ENCODE assay signal across 16 cellular contexts in genomic region chr2:46990231-46990588, GRCh38. TPM values are rescaled to one million over a fixed set of nuclear protein-coding genes. Genes with fewer than 3 reads are reported as not detected.
DNase-seq lines count a peak whose midpoint lies in the region; ATAC-seq, FAIRE-seq and TF ChIP-seq lines count a peak whose summit lies in the region.
"Had no signal": no experiment of that assay in that cellular context is flagged by ENCODE, and none has a peak within 500 bp of the region (broad histone marks: within the 10 kb centered on the region; RNA-seq: fewer than 3 reads in every experiment).

No MANE protein-coding gene starts in this region.

- H3K36me3 Mint-ChIP-seq in activated CD8-positive, alpha-beta T cell treated with anti-CD3 and anti-CD28 coated beads, Interleukin-2, amount 10 ng/mL, durations not matched to agents 7 days and 5 days (ENCODE audit: low read depth), result peaks cover 27% of the 10 kb centered on the region
- H3K36me3 Mint-ChIP-seq in activated CD8-positive, alpha-beta T cell treated with anti-CD3 and anti-CD28 coated beads for 36 hours (ENCODE audit: low read depth), result peaks cover 18% of the 10 kb centered on the region
- H3K36me3 Mint-ChIP-seq in dendritic cell treated with granulocyte-macrophage colony-stimulating factor and Interleukin-4, amounts not matched to agents 40 ng/mL and 50 ng/mL, for 4 days (ENCODE audit: low read depth), result peaks cover 100% of the 10 kb centered on the region
- H3K36me3 Mint-ChIP-seq in Calu3 (ENCODE audit: insufficient read depth, unreplicated experiment), result peaks cover 14% of the 10 kb centered on the region

- H3K4me1 Mint-ChIP-seq in activated CD8-positive, alpha-beta T cell treated with anti-CD3 and anti-CD28 coated beads, Interleukin-2, amount 10 ng/mL, durations not matched to agents 7 days and 5 days (ENCODE audit: low read depth), result peaks cover 20% of the 10 kb centered on the region
- H3K4me1 Mint-ChIP-seq in activated CD8-positive, alpha-beta T cell treated with anti-CD3 and anti-CD28 coated beads for 36 hours (ENCODE audit: low read depth), result peaks cover 19% of the 10 kb centered on the region
- peaks cover 58% of the 10 kb centered on the region for H3K4me1 Mint-ChIP-seq in dendritic cell treated with granulocyte-macrophage colony-stimulating factor and Interleukin-4, amounts not matched to agents 40 ng/mL and 50 ng/mL, for 4 days (ENCODE audit: low read depth)
- peaks cover 48% of the 10 kb centered on the region for H3K4me1 Mint-ChIP-seq in Calu3 (ENCODE audit: low read depth, unreplicated experiment)

- POLR2A ChIA-PET in activated CD8-positive, alpha-beta T cell treated with anti-CD3 and anti-CD28 coated beads, Interleukin-2, amount 10 ng/mL, durations not matched to agents 7 days and 5 days (lab: Charles Lee), result interaction anchor here (1.0 kb wide), 1 partner anchor 48 kb away, joined by 4 read pairs; no protein-coding TSS in a partner anchor
- POLR2A ChIA-PET in activated CD8-positive, alpha-beta T cell treated with anti-CD3 and anti-CD28 coated beads for 36 hours (lab: Charles Lee), result interaction anchor here (1.6 kb wide), 1 partner anchor 46 kb away, joined by 3 read pairs; no protein-coding TSS in a partner anchor

- TF ChIP-seq CTCF in activated CD8-positive, alpha-beta T cell treated with anti-CD3 and anti-CD28 coated beads for 36 hours (IDR thresholded peaks at IDR 0.05), result no peak
- TF ChIP-seq CTCF in pancreas (IDR thresholded peaks at IDR 0.05), result no peak
- TF ChIP-seq CTCF in tibial artery (IDR thresholded peaks at IDR 0.05), result no peak
- no peak for TF ChIP-seq CTCF in Calu3 (IDR thresholded peaks at IDR 0.05; ENCODE audit: unreplicated experiment)

- H3K9me3 ChIP-seq in pancreas (no peaks in the 10 kb centered on the region), tibial artery (no peaks in the 10 kb centered on the region), small intestine (ENCODE audit: control insufficient read depth, low read depth) (no peaks in the 10 kb centered on the region)
- H3K9me3 ChIP-seq: right lobe of liver had no signal

- intact Hi-C loops in activated CD8-positive, alpha-beta T cell treated with anti-CD3 and anti-CD28 coated beads for 36 hours (cut with micrococcal nuclease), result no loop called here
- intact Hi-C loops in dendritic cell treated with granulocyte-macrophage colony-stimulating factor and Interleukin-4, amounts not matched to agents 40 ng/mL and 50 ng/mL, for 4 days (cut with micrococcal nuclease), result no loop called here
- intact Hi-C loops in pancreas (cut with DNase I), result no loop called here
- intact Hi-C loops in tibial artery (cut with DNase I; ENCODE audit: low total_unique reads), result no loop called here
- intact Hi-C loops in Calu3 (cut with micrococcal nuclease; ENCODE audit: unreplicated experiment), result no loop called here

- no peaks in the 10 kb centered on the region for H3K27me3 Mint-ChIP-seq in activated CD8-positive, alpha-beta T cell treated with anti-CD3 and anti-CD28 coated beads, Interleukin-2, amount 10 ng/mL, durations not matched to agents 7 days and 5 days (ENCODE audit: low read depth)
- no peaks in the 10 kb centered on the region for H3K27me3 Mint-ChIP-seq in activated CD8-positive, alpha-beta T cell treated with anti-CD3 and anti-CD28 coated beads for 36 hours
- H3K27me3 Mint-ChIP-seq in dendritic cell treated with granulocyte-macrophage colony-stimulating factor and Interleukin-4, amounts not matched to agents 40 ng/mL and 50 ng/mL, for 4 days, result no peaks in the 10 kb centered on the region
- no peaks in the 10 kb centered on the region for H3K27me3 Mint-ChIP-seq in Calu3 (ENCODE audit: unreplicated experiment)
- H3K27me3 Mint-ChIP-seq: T-cell had no signal

- H3K27me3 ChIP-seq in pancreas (no peaks in the 10 kb centered on the region), tibial artery (no peaks in the 10 kb centered on the region), small intestine (ENCODE audit: control insufficient read depth in 2 of 2, insufficient read depth in 2 of 2, low read length in 2 of 2) (no peaks in the 10 kb centered on the region)
- H3K27me3 ChIP-seq: right lobe of liver had no signal

- H3K4me3 ChIP-seq in pancreas (no peak overlapping the region), tibial artery (no peak overlapping the region), small intestine (ENCODE audit: low read depth in 1 of 2, low read length in 2 of 2) (no peak overlapping the region)
- H3K4me3 ChIP-seq: GM23248, right lobe of liver had no signal

- peaks cover 0 to 27% (median 10%) of the 10 kb centered on the region in 3 donors for H3K4me1 ChIP-seq in pancreas
- H3K4me1 ChIP-seq in tibial artery, result peaks cover 0 to 56% (median 51%) of the 10 kb centered on the region in 4 donors
- H3K4me1 ChIP-seq in small intestine (ENCODE audit: control insufficient read depth in 2 of 2, insufficient read depth in 1 of 2, low read depth in 1 of 2, low read length in 1 of 2), result peaks cover 4 to 14% of the 10 kb centered on the region in 2 donors

- CTCF ChIA-PET in activated CD8-positive, alpha-beta T cell treated with anti-CD3 and anti-CD28 coated beads, Interleukin-2, amount 10 ng/mL, durations not matched to agents 7 days and 5 days (lab: Charles Lee), result interaction anchor here (0.8 to 1.8 kb wide), 4 partner anchors 18 to 333 kb away, joined by 3 to 5 read pairs (median 4); partner anchors contain the start of gene MCFD2
- CTCF ChIA-PET in activated CD8-positive, alpha-beta T cell treated with anti-CD3 and anti-CD28 coated beads for 36 hours (lab: Charles Lee), result interaction anchor here (1.1 to 1.6 kb wide), 2 partner anchors 9 to 216 kb away, joined by 3 read pairs; no protein-coding TSS in a partner anchor
- CTCF ChIA-PET in Calu3 (lab: Charles Lee), result interaction anchor here (0.6 to 1.2 kb wide), 3 partner anchors 323 to 333 kb away, joined by 3 to 7 read pairs (median 3); no protein-coding TSS in a partner anchor

- peaks cover 0 to 20% (median 10%) of the 10 kb centered on the region in 3 donors for H3K36me3 ChIP-seq in pancreas
- peaks cover 23 to 29% (median 24%) of the 10 kb centered on the region in 3 donors for H3K36me3 ChIP-seq in tibial artery
- peaks cover 2 to 14% of the 10 kb centered on the region in 2 donors for H3K36me3 ChIP-seq in small intestine (ENCODE audit: control insufficient read depth in 2 of 2, insufficient read depth in 2 of 2, low read length in 2 of 2)

- no TSS peak for BruUV-seq in Calu3 (replicated peaks; lab: Mats Ljungman, UMichigan)

- no peak for ATAC-seq in activated CD8-positive, alpha-beta T cell treated with anti-CD3 and anti-CD28 coated beads, Interleukin-2, amount 10 ng/mL, durations not matched to agents 7 days and 5 days
- no peak for ATAC-seq in activated CD8-positive, alpha-beta T cell treated with anti-CD3 and anti-CD28 coated beads for 36 hours
- ATAC-seq in pancreas, result no peak
- ATAC-seq: right lobe of liver, T-cell had no signal

- WGBS in pancreas, 2 donors, result 84 to 87% methylated on average over 4 of the region's 4 CpGs
- 97 to 98% (median 98%) methylated on average over 4 of the region's 4 CpGs for WGBS in small intestine, 3 donors

- H3K27ac ChIP-seq in pancreas (peak overlapping the region; percentile 28 to 60 (median 38)), tibial artery (peak overlapping the region; percentile 78 to 81), small intestine (ENCODE audit: low read depth in 1 of 2, low read length in 1 of 2) (no peak overlapping the region)
- H3K27ac ChIP-seq: GM23248 had no signal

- peak overlapping the region; percentile 52 for H3K27ac Mint-ChIP-seq in activated CD8-positive, alpha-beta T cell treated with anti-CD3 and anti-CD28 coated beads, Interleukin-2, amount 10 ng/mL, durations not matched to agents 7 days and 5 days
- no peak overlapping the region for H3K27ac Mint-ChIP-seq in activated CD8-positive, alpha-beta T cell treated with anti-CD3 and anti-CD28 coated beads for 36 hours
- peak overlapping the region; percentile 33 for H3K27ac Mint-ChIP-seq in dendritic cell treated with granulocyte-macrophage colony-stimulating factor and Interleukin-4, amounts not matched to agents 40 ng/mL and 50 ng/mL, for 4 days
- no peak overlapping the region for H3K27ac Mint-ChIP-seq in Calu3 (ENCODE audit: unreplicated experiment)
- H3K27ac Mint-ChIP-seq: T-cell had no signal

- no peak for DNase-seq in activated CD8-positive, alpha-beta T cell treated with anti-CD3 and anti-CD28 coated beads, Interleukin-2, amount 10 ng/mL, durations not matched to agents 7 days and 5 days
- no peak for DNase-seq in activated CD8-positive, alpha-beta T cell treated with anti-CD3 and anti-CD28 coated beads for 36 hours
- peak in 1 of 6 donors; percentile 41 for DNase-seq in pancreas
- no peak for DNase-seq in tibial artery
- DNase-seq in HuH-7.5 (ENCODE audit: low spot score), result no peak
- no peak for DNase-seq in small intestine
- DNase-seq in Calu3, result no peak
- DNase-seq: activated CD4-positive, CD25-positive, alpha-beta regulatory T cell; GM23248; NCI-H187 treated with DMSO at 0.1 percent for 48 hours; right lobe of liver; stimulated activated CD4-positive, alpha-beta T cell treated with anti-CD3 and anti-CD28 coated beads, Interleukin-2, amount 100 ng/mL, for 24 hours; T-cell; trophoblast cell had no signal

- H3K4me3 Mint-ChIP-seq in activated CD8-positive, alpha-beta T cell treated with anti-CD3 and anti-CD28 coated beads, Interleukin-2, amount 10 ng/mL, durations not matched to agents 7 days and 5 days, result no peak overlapping the region
- H3K4me3 Mint-ChIP-seq in activated CD8-positive, alpha-beta T cell treated with anti-CD3 and anti-CD28 coated beads for 36 hours, result no peak overlapping the region
- no peak overlapping the region for H3K4me3 Mint-ChIP-seq in dendritic cell treated with granulocyte-macrophage colony-stimulating factor and Interleukin-4, amounts not matched to agents 40 ng/mL and 50 ng/mL, for 4 days
- no peak overlapping the region for H3K4me3 Mint-ChIP-seq in Calu3 (ENCODE audit: low read depth, unreplicated experiment)
- H3K4me3 Mint-ChIP-seq: T-cell had no signal

- no peaks in the 10 kb centered on the region for H3K9me3 Mint-ChIP-seq in activated CD8-positive, alpha-beta T cell treated with anti-CD3 and anti-CD28 coated beads, Interleukin-2, amount 10 ng/mL, durations not matched to agents 7 days and 5 days (ENCODE audit: insufficient read depth)
- no peaks in the 10 kb centered on the region for H3K9me3 Mint-ChIP-seq in activated CD8-positive, alpha-beta T cell treated with anti-CD3 and anti-CD28 coated beads for 36 hours
- no peaks in the 10 kb centered on the region for H3K9me3 Mint-ChIP-seq in dendritic cell treated with granulocyte-macrophage colony-stimulating factor and Interleukin-4, amounts not matched to agents 40 ng/mL and 50 ng/mL, for 4 days
- H3K9me3 Mint-ChIP-seq in Calu3 (ENCODE audit: low read depth, unreplicated experiment), result no peaks in the 10 kb centered on the region
- H3K9me3 Mint-ChIP-seq: T-cell had no signal

- FAIRE-seq in pancreas (lab: Jason Lieb, UNC), result no peak
- no peak for FAIRE-seq in small intestine (lab: Jason Lieb, UNC)
- FAIRE-seq: bronchial epithelial cell had no signal

RNA-seq across cellular contexts. Expression of gene TTC7A, which starts 49.2 kb away (rescaled TPM):
- 10 to 100 TPM; 59.3 to 61.0 TPM for total RNA-seq in activated CD8-positive, alpha-beta T cell treated with anti-CD3 and anti-CD28 coated beads, Interleukin-2, amount 10 ng/mL, durations not matched to agents 7 days and 5 days
- 10 to 100 TPM; 51.6 to 54.7 TPM for total RNA-seq in activated CD8-positive, alpha-beta T cell treated with anti-CD3 and anti-CD28 coated beads for 36 hours
- total RNA-seq in pancreas (10 to 100 TPM; 14.4 to 23.7 (median 21.2) TPM), Calu3 (2022) (26.2 and 28.4 TPM in 2 replicates)
- polyA plus RNA-seq in pancreas (10 to 100 TPM; 10.4 to 21.6 TPM), small intestine (10 to 100 TPM; 25.7 to 48.8 (median 39.2) TPM)

Comparison
In these comparisons a context has a peak if more than half of its experiments do, and no peak if none do; other contexts are left out.
1. H3K27ac Mint-ChIP-seq: peak in activated CD8-positive, alpha-beta T cell treated with anti-CD3 and anti-CD28 coated beads, Interleukin-2, amount 10 ng/mL, durations not matched to agents 7 days and 5 days (single experiment) and dendritic cell treated with granulocyte-macrophage colony-stimulating factor and Interleukin-4, amounts not matched to agents 40 ng/mL and 50 ng/mL, for 4 days (single experiment); none in activated CD8-positive, alpha-beta T cell treated with anti-CD3 and anti-CD28 coated beads for 36 hours (single experiment) and Calu3 (single experiment).
2. H3K27ac ChIP-seq: peak in pancreas (4 of 4) and tibial artery (2 of 2); none in small intestine (0 of 2).